ENCODE assay signal across 23 cellular contexts in the genomic region with DNA sequence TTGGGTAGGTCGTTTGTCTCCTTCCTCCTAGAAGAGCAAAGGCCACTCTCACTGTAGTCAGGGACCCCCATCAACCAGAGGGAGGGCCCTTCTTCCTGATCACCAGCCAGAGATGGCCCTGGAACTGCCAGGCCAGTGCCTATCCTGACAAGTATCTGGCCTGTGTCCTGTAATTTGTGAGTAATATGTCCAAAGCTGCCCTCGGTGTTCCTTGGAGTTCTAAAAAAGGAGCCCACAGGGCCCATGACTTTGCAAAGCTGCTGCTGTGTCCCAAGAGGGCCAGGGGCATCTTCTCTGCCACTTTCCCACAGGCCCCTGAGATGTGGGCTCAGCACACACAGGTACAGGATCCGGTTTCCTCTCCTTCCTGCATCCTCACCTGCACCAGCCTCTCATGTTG.
"Had no signal": no experiment of that assay in that cellular context is flagged by ENCODE, and none has a peak within 500 bp of the region (broad histone marks: within the 10 kb centered on the region; RNA-seq: fewer than 3 reads in every experiment).

No MANE protein-coding gene starts in this region.

- H3K4me3 ChIP-seq: cardiac muscle cell, MG63 had no signal

- DNase-seq: activated CD4-positive, alpha-beta T cell treated with anti-CD3 and anti-CD28 coated beads for 48 hours; activated CD4-positive, alpha-beta T cell treated with anti-CD3 and anti-CD28 coated beads, Interleukin-2, amount 50 U/mL, for 4 hours; activated CD4-positive, CD25-positive, alpha-beta regulatory T cell treated with anti-CD3 and anti-CD28 coated beads, Interleukin-2, amount 50 U/mL, for 72 hours; activated CD8-positive, alpha-beta memory T cell treated with anti-CD3 and anti-CD28 coated beads, Interleukin-2, amount 50 U/mL, for 48 hours; activated CD8-positive, alpha-beta T cell treated with anti-CD3 and anti-CD28 coated beads, Interleukin-2, amount 10 ng/mL, durations not matched to agents 7 days and 5 days; activated naive CD4-positive, alpha-beta T cell; activated T-cell treated with anti-CD3 and anti-CD28 coated beads, Interleukin-2, amount 50 U/mL, for 1 hour; brain microvascular endothelial cell; MV-4-11; NCI-H1105; NCI-H1436 treated with DMSO at 0.1 percent for 48 hours; NCI-H187 treated with DMSO at 0.1 percent for 48 hours; NCI-H2081 treated with DMSO at 0.1 percent for 48 hours; NCI-H226; NCI-H69; PC-3; SHP77 treated with DMSO at 0.1 percent for 48 hours; T-helper 17 cell; T-helper 9 cell had no signal

- H3K27me3 ChIP-seq: brain microvascular endothelial cell, cardiac muscle cell, MG63 had no signal

- H3K27ac ChIP-seq: brain microvascular endothelial cell, cardiac muscle cell had no signal

- ATAC-seq: activated CD8-positive, alpha-beta T cell treated with anti-CD3 and anti-CD28 coated beads, Interleukin-2, amount 10 ng/mL, durations not matched to agents 7 days and 5 days; activated naive CD4-positive, alpha-beta T cell treated with anti-CD3 and anti-CD28 coated beads, Interleukin-2, amount 50 U/mL, for 72 hours; PC-3; T-helper 17 cell; WTC11 had no signal

- H3K36me3 ChIP-seq: brain microvascular endothelial cell, cardiac muscle cell, MG63 had no signal

- H3K9me3 ChIP-seq: MG63 had no signal
